Comparison of ENCODE assay signal across 15 cellular contexts in the genomic region with DNA sequence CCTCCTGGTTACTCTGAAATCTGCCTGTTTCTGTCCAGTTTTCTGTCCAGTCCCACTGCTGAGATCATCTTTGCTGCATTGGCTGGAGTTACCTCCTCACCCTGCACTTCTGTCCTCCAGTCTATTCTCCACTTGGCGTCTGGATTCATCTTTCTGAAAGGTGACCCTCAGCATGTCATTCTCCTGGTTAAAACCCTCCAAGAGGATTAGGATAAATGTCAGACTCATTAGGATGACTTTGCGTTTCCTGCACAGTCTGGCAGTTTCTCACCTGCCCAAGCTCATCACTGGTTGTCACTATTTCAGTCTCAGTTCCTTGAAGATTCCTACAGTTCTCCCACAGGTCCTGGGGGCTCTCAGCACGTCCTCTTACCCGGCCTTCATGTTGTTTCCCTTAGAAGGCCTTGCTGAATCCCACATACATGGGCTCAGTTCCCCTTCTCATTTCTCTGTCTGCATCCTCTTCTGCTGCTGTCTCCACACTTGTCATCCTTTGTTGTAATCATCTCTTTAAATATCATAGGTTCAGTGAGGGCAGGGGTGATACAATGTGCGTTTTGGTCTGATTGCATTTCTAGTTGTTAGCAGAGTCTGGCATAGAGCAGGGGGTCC.
"Had no signal": no experiment of that assay in that cellular context is flagged by ENCODE, and none has a peak within 500 bp of the region (broad histone marks: within the 10 kb centered on the region; RNA-seq: fewer than 3 reads in every experiment).

No MANE protein-coding gene starts in this region.

- ATAC-seq: esophagus mucosa, left lung, right lobe of liver had no signal

- H3K4me1 ChIP-seq: ascending aorta, left lung, right lobe of liver, thyroid gland had no signal

- H3K27me3 ChIP-seq: ascending aorta, heart right ventricle, left lung, ovary, right lobe of liver, thyroid gland had no signal

- H3K27ac ChIP-seq: ascending aorta, heart right ventricle, left lung, ovary, right lobe of liver, thyroid gland, VCaP had no signal

- H3K9me3 ChIP-seq: ascending aorta, heart right ventricle, left lung, ovary, right lobe of liver, thyroid gland had no signal

- FAIRE-seq: bronchial epithelial cell, urothelium cell line had no signal

- DNase-seq: activated CD4-positive, alpha-beta T cell treated with anti-CD3 and anti-CD28 coated beads for 1 hour; activated CD4-positive, alpha-beta T cell treated with anti-CD3 and anti-CD28 coated beads, Interleukin-2, amount 50 U/mL, for 48 hours; activated gamma-delta T cell; effector CD8-positive, alpha-beta T cell; heart right ventricle; left lung; ovary; right lobe of liver; stimulated activated naive CD4-positive, alpha-beta T cell treated with Interleukin-2 at 50 U/mL for 16 hours; thyroid gland had no signal

- H3K4me3 ChIP-seq: ascending aorta, heart right ventricle, left lung, ovary, right lobe of liver, thyroid gland had no signal

- H3K36me3 ChIP-seq: ascending aorta, heart right ventricle, left lung, ovary, right lobe of liver, thyroid gland had no signal
